19 cellular contexts compared by ENCODE assay signal in genomic region chr2:231890896-231891513, GRCh38. TPM values are rescaled to one million over a fixed set of nuclear protein-coding genes. Genes with fewer than 3 reads are reported as not detected.
DNase-seq lines count a peak whose midpoint lies in the region; ATAC-seq and TF ChIP-seq lines count a peak whose summit lies in the region.
"Had no signal": no experiment of that assay in that cellular context is flagged by ENCODE, and none has a peak within 500 bp of the region (broad histone marks: within the 10 kb centered on the region; RNA-seq: fewer than 3 reads in every experiment).

No MANE protein-coding gene starts in this region.

- no peaks in the 10 kb centered on the region for H3K4me1 ChIP-seq in upper lobe of right lung
- H3K4me1 ChIP-seq: parathyroid adenoma had no signal

- DNase-seq in NCI-H2107 treated with DMSO at 0.1 percent for 48 hours (lab: John Stamatoyannopoulos, UW; ENCODE audit: unreplicated experiment): peak; percentile 20
- no peak for DNase-seq in NCI-H2107 (lab: John Stamatoyannopoulos, UW)
- peak; percentile 92 for DNase-seq in NCI-H510A (lab: John Stamatoyannopoulos, UW)
- peak; percentile 27 to 43 for DNase-seq in dermis microvascular lymphatic vessel endothelial cell (ENCODE audit: low read depth in 2 of 2)
- peak; percentile 47 for DNase-seq in upper lobe of right lung
- no peak for DNase-seq in putamen (ENCODE audit: low spot score)
- no peak for DNase-seq in middle frontal gyrus (ENCODE audit: extremely low spot score, low spot score)
- DNase-seq: amygdala; hypothalamus; KG1; NCI-H1694 treated with DMSO at 0.1 percent for 48 hours; stimulated activated naive CD4-positive, alpha-beta T cell; T-cell; trophoblast cell had no signal

- no peak overlapping the region for H3K4me3 ChIP-seq in upper lobe of right lung

- H3K27ac ChIP-seq in upper lobe of right lung: no peak overlapping the region
- H3K27ac ChIP-seq: parathyroid adenoma had no signal

- H3K9me3 ChIP-seq in upper lobe of right lung: no peaks in the 10 kb centered on the region

- no peak for TF ChIP-seq CTCF in upper lobe of right lung (IDR thresholded peaks at IDR 0.05)

- H3K27me3 ChIP-seq in upper lobe of right lung: no peaks in the 10 kb centered on the region

- H3K36me3 ChIP-seq in upper lobe of right lung: no peaks in the 10 kb centered on the region

- ATAC-seq in upper lobe of right lung (peak; percentile 28), GM21825 (IDR thresholded peaks at IDR 0.05; ENCODE audit: unreplicated experiment) (no peak)
- ATAC-seq: Right ventricle myocardium inferior, T-cell had no signal

- intact Hi-C loops in upper lobe of right lung (cut with DNase I): no loop called here

RNA-seq across cellular contexts. Expression of gene NPPC, which starts 35.2 kb away (rescaled TPM):
- total RNA-seq in dermis microvascular lymphatic vessel endothelial cell (not detected in 2 replicates), upper lobe of right lung (not detected)
- total RNA-seq: A673, kidney epithelial cell had no signal

Comparison
In these comparisons a context has a peak if more than half of its experiments do, and no peak if none do; other contexts are left out.
1. DNase-seq: peak in NCI-H2107 treated with DMSO at 0.1 percent for 48 hours (single experiment), NCI-H510A (single experiment), dermis microvascular lymphatic vessel endothelial cell (2 of 2) and upper lobe of right lung (single experiment); none in NCI-H2107 (single experiment), putamen (single experiment) and middle frontal gyrus (single experiment).